In genomic region chr20:59149678-59150504, GRCh38 we compare ENCODE assay signal across 9 cellular contexts. TPM values are rescaled to one million over a fixed set of nuclear protein-coding genes. Genes with fewer than 3 reads are reported as not detected.
A peak's percentile ranks its signal among the peaks of the same experiment; 100 is the strongest.
DNase-seq lines count a peak whose midpoint lies in the region; ATAC-seq and TF ChIP-seq lines count a peak whose summit lies in the region.
"Had no signal": no experiment of that assay in that cellular context is flagged by ENCODE, and none has a peak within 500 bp of the region (broad histone marks: within the 10 kb centered on the region; RNA-seq: fewer than 3 reads in every experiment).

No MANE protein-coding gene starts in this region.

- peaks cover 4% of the 10 kb centered on the region for H3K27me3 Mint-ChIP-seq in osteocyte (ENCODE audit: unreplicated experiment)

- H3K4me1 Mint-ChIP-seq in osteocyte (ENCODE audit: unreplicated experiment) = peaks cover 6% of the 10 kb centered on the region

- DNase-seq in activated CD8-positive, alpha-beta memory T cell treated with anti-CD3 and anti-CD28 coated beads for 1 hour (ENCODE audit: extremely low read depth in 1 of 2, low read depth in 1 of 2) = peak; percentile 46 to 58
- DNase-seq in heart left ventricle (peak in 3 of 5 donors; percentile 35 to 56 (median 50)), NCI-H748 treated with DMSO at 0.1 percent for 48 hours (lab: John Stamatoyannopoulos, UW) (no peak), osteocyte (ENCODE audit: extremely low spot score, unreplicated experiment) (no peak), epidermal melanocyte (ENCODE audit: insufficient read length, low spot score) (no peak)
- peak; percentile 23 to 34 for DNase-seq in stimulated activated CD8-positive, alpha-beta memory T cell treated with anti-CD3 and anti-CD28 coated beads, Interleukin-4, amount 100 ng/mL, for 4 hours (ENCODE audit: low read depth in 2 of 2, low spot score in 1 of 2)

- no peak overlapping the region for H3K27ac Mint-ChIP-seq in osteocyte (ENCODE audit: unreplicated experiment)

- intact Hi-C loops in heart left ventricle (cut with DNase I) = loop anchor here in 1 of 10 donors (5.0 kb wide), 1 partner anchor 72 kb away; no protein-coding TSS in a partner anchor

- no peaks in the 10 kb centered on the region for H3K9me3 Mint-ChIP-seq in osteocyte (ENCODE audit: unreplicated experiment)

- no peaks in the 10 kb centered on the region for H3K27me3 ChIP-seq in heart left ventricle

- 41 to 49% (median 45%) methylated on average over 18 of the region's 18 CpGs for WGBS in heart left ventricle, 4 donors

- ATAC-seq in HG03196 (IDR thresholded peaks at IDR 0.05; ENCODE audit: unreplicated experiment) (peak; percentile 53), heart left ventricle (peak in 2 of 4 donors; percentile 14 to 73), HG02759 (IDR thresholded peaks at IDR 0.05; ENCODE audit: unreplicated experiment) (no peak)

- peak overlapping the region in 1 of 12 donors; percentile 13 for H3K4me3 ChIP-seq in heart left ventricle
- H3K4me3 ChIP-seq: smooth muscle cell had no signal

- TF ChIP-seq CTCF in heart left ventricle (IDR thresholded peaks at IDR 0.05) (no peak), osteocyte (IDR thresholded peaks at IDR 0.05) (no peak)

- H3K36me3 ChIP-seq in heart left ventricle = no peaks in the 10 kb centered on the region

- peaks cover 4 to 64% (median 38%) of the 10 kb centered on the region in 12 donors for H3K4me1 ChIP-seq in heart left ventricle

- H3K9me3 ChIP-seq in heart left ventricle = no peaks in the 10 kb centered on the region

- H3K4me3 Mint-ChIP-seq in osteocyte (ENCODE audit: unreplicated experiment) = no peak overlapping the region

- H3K27ac ChIP-seq in heart left ventricle = peak overlapping the region in 9 of 12 donors; percentile 33 to 77 (median 66)

- H3K36me3 Mint-ChIP-seq in osteocyte (ENCODE audit: unreplicated experiment) = no peaks in the 10 kb centered on the region

- no peak for TF ChIP-seq POLR2A in heart left ventricle (IDR thresholded peaks at IDR 0.05)

RNA-seq across cellular contexts. Expression of gene ZNF831, which starts 13.7 kb away (rescaled TPM):
- total RNA-seq in heart left ventricle = under 1 TPM in 7 of 9 donors, not detected in 2; 0.02 to 0.77 (median 0.07) TPM
- under 1 TPM; 0.04 to 0.06 TPM for polyA plus RNA-seq in heart left ventricle
- not detected in 2 replicates for total RNA-seq in osteocyte
- total RNA-seq: smooth muscle cell had no signal
- polyA plus RNA-seq: smooth muscle cell had no signal

Comparison
In these comparisons a context has a peak if more than half of its experiments do, and no peak if none do; other contexts are left out.
1. DNase-seq: peak in activated CD8-positive, alpha-beta memory T cell treated with anti-CD3 and anti-CD28 coated beads for 1 hour (2 of 2), heart left ventricle (3 of 5) and stimulated activated CD8-positive, alpha-beta memory T cell treated with anti-CD3 and anti-CD28 coated beads, Interleukin-4, amount 100 ng/mL, for 4 hours (2 of 2); none in NCI-H748 treated with DMSO at 0.1 percent for 48 hours (single experiment), osteocyte (single experiment) and epidermal melanocyte (single experiment).